8 cellular contexts compared by ENCODE assay signal in the genomic region with DNA sequence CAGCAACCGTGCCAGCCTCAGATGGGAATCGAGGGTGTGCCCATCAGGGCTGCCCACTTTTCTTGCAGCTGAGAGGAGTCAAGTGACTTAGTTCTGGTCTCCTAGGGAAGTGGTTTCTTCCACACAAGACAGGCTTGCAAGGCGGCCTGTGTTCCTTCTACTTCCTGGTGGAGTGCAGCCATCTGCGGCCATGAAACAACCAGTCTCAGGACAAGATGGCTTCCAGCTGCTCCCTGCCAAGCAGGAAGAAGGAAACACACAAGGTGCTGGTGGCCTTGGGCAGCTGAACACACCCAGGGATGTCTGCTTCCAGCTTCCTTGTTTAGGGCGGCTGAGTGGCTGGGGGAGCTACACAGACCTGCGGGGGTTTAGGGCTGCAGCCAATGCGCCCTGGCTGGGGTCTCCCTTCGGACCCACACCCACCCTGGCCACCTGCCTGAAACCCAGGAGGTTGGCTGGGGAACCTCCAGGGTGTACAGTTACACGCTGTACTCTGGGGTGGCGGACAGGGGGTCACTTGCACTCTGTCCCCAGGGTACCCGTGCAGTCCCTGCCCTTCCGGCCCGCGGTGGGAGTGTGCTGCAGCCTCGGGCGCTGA. TPM values are rescaled to one million over a fixed set of nuclear protein-coding genes. Genes with fewer than 3 reads are reported as not detected.
DNase-seq lines count a peak whose midpoint lies in the region; ATAC-seq and TF ChIP-seq lines count a peak whose summit lies in the region.

No MANE protein-coding gene starts in this region.

- H3K9me3 ChIP-seq in RWPE2 (ENCODE audit: severe bottlenecking) = no peaks in the 10 kb centered on the region
- H3K9me3 ChIP-seq in neural progenitor cell (ENCODE audit: low read depth) = no peaks in the 10 kb centered on the region

- H4K20me1 ChIP-seq in neural progenitor cell (ENCODE audit: low read depth) = no peaks in the 10 kb centered on the region

- TF ChIP-seq CTCF in GM12864 (IDR thresholded peaks at IDR 0.05; ENCODE audit: low read depth, low read length, missing control alignments) = no peak
- TF ChIP-seq CTCF in HFF-Myc (IDR thresholded peaks at IDR 0.05; ENCODE audit: low read depth, low read length, missing control alignments) = no peak
- no peak for TF ChIP-seq CTCF in RWPE2 (IDR thresholded peaks at IDR 0.05; ENCODE audit: poor library complexity, severe bottlenecking)
- TF ChIP-seq CTCF in neural progenitor cell (IDR thresholded peaks at IDR 0.05) = no peak

- H3K9ac ChIP-seq in neural progenitor cell = no peak overlapping the region

- H3K9me3 Mint-ChIP-seq in neural progenitor cell = no peaks in the 10 kb centered on the region

- H3K36me3 Mint-ChIP-seq in neural progenitor cell = no peaks in the 10 kb centered on the region

- H3K4me2 ChIP-seq in neural progenitor cell = peak overlapping the region; percentile 84

- no peak overlapping the region for H3K27ac Mint-ChIP-seq in neural progenitor cell

- H3K4me3 ChIP-seq in GM12864 (ENCODE audit: low read depth, low read length) = peak overlapping the region; percentile 70
- H3K4me3 ChIP-seq in HFF-Myc (replicated peaks; ENCODE audit: low read depth, low read length) = peak overlapping the region; percentile 58
- H3K4me3 ChIP-seq in RWPE2 (ENCODE audit: severe bottlenecking) = peak overlapping the region; percentile 59
- peak overlapping the region; percentile 75 for H3K4me3 ChIP-seq in neural progenitor cell

- peak overlapping the region; percentile 86 for H3K4me3 Mint-ChIP-seq in neural progenitor cell

- H3K27me3 Mint-ChIP-seq in neural progenitor cell (ENCODE audit: insufficient read depth, low read depth) = peaks cover 5% of the 10 kb centered on the region

- H3K27ac ChIP-seq in RWPE2 (ENCODE audit: poor library complexity, severe bottlenecking) (no peak overlapping the region), neural progenitor cell (no peak overlapping the region)

- H2AFZ ChIP-seq in neural progenitor cell (replicated peaks) = no peak overlapping the region

- ATAC-seq in RWPE2 (ENCODE audit: low read depth) (no peak), esophagus mucosa (peak; percentile 70)

- DNase-seq in GM12864 (ENCODE audit: low read depth) = no peak
- DNase-seq in HFF-Myc (ENCODE audit: extremely low read depth, low read depth) = no peak
- no peak for DNase-seq in RWPE2 (ENCODE audit: low spot score)
- DNase-seq in neural progenitor cell (ENCODE audit: low spot score) = no peak
- DNase-seq in NCI-H2081 (lab: John Stamatoyannopoulos, UW) = no peak
- no peak for DNase-seq in activated effector memory CD4-positive, alpha-beta T cell treated with Interleukin-2 at 50 U/mL for 16 hours
- DNase-seq in NCI-H510A (lab: John Stamatoyannopoulos, UW) = no peak

- H3K27me3 ChIP-seq in RWPE2 (ENCODE audit: insufficient read depth, poor library complexity, severe bottlenecking) (no peaks in the 10 kb centered on the region), neural progenitor cell (peaks cover 18% of the 10 kb centered on the region)

- peaks cover 34% of the 10 kb centered on the region for H3K4me1 Mint-ChIP-seq in neural progenitor cell

- H3F3A ChIP-seq in neural progenitor cell (ENCODE audit: low read depth) = no peaks in the 10 kb centered on the region

- H3K4me1 ChIP-seq in RWPE2 (ENCODE audit: insufficient read depth, poor library complexity, severe bottlenecking) (no peaks in the 10 kb centered on the region), neural progenitor cell (peaks cover 11% of the 10 kb centered on the region)

- H3K79me2 ChIP-seq in neural progenitor cell (ENCODE audit: low read depth) = no peaks in the 10 kb centered on the region

- H3K36me3 ChIP-seq in RWPE2 (ENCODE audit: low read depth) (no peaks in the 10 kb centered on the region), neural progenitor cell (no peaks in the 10 kb centered on the region)

RNA-seq across cellular contexts. Expression of a gene that starts 34.7 kb away (rescaled TPM):
- 19.8 TPM for total RNA-seq in esophagus mucosa
- total RNA-seq in neural progenitor cell (ENCODE audit: low replicate concordance) = 4.0 and 17.6 TPM in 2 replicates

RNA-seq across cellular contexts. Expression of a gene that starts 47.9 kb away (rescaled TPM):
- total RNA-seq in esophagus mucosa (47.5 TPM), neural progenitor cell (ENCODE audit: low replicate concordance) (23.3 and 51.4 TPM in 2 replicates)
